In the genomic region with DNA sequence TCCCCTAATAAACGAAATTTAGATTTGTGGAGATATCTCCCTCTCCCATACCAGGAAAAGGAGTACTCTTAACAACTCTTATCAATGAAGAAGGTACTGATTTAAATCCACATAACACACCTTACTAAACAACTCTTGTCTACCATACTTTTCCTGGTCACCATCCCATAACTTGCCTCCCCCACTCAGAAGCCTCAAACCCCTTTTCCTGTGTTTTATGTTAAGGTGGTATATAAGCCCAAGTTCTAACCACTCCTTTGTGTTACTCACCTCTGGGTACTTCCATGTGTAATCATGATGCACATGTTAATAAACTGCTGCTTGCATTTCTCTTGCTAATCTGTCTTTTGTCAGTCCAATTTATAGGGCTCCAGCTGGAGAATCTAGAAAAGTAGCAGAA, we compare ENCODE assay signal across 34 cellular contexts.
"Had no signal": no experiment of that assay in that cellular context is flagged by ENCODE, and none has a peak within 500 bp of the region (broad histone marks: within the 10 kb centered on the region; RNA-seq: fewer than 3 reads in every experiment).

No MANE protein-coding gene starts in this region.

- H3K36me3 ChIP-seq: ascending aorta, MG63, Peyer's patch had no signal

- H3K4me3 ChIP-seq: ascending aorta, K562, MG63, Peyer's patch had no signal

- H3K36me3 Mint-ChIP-seq: activated naive CD4-positive, alpha-beta T cell treated with anti-CD3 and anti-CD28 coated beads, Interleukin-2, amount 50 U/mL, for 24 hours had no signal

- H3K4me1 ChIP-seq: ascending aorta had no signal

- FAIRE-seq: K562 had no signal

- H3K4me3 Mint-ChIP-seq: activated B cell treated with CpG ODN at 0.5 μM for 24 hours; activated CD4-positive, alpha-beta memory T cell treated with anti-CD3 and anti-CD28 coated beads for 36 hours; activated CD4-positive, alpha-beta T cell treated with anti-CD3 and anti-CD28 coated beads, Interleukin-2, amount 10 ng/mL, durations not matched to agents 7 days and 5 days; activated naive CD4-positive, alpha-beta T cell treated with anti-CD3 and anti-CD28 coated beads, Interleukin-2, amount 50 U/mL, for 24 hours; activated naive CD8-positive, alpha-beta T cell treated with anti-CD3 and anti-CD28 coated beads, Interleukin-2, amount 10 ng/mL, durations not matched to agents 7 days and 5 days; activated T-helper 17 cell treated with anti-CD3 and anti-CD28 coated beads, Interleukin-2, amount 50 U/mL, for 72 hours had no signal

- H3K9me3 Mint-ChIP-seq: activated naive CD4-positive, alpha-beta T cell treated with anti-CD3 and anti-CD28 coated beads, Interleukin-2, amount 50 U/mL, for 24 hours; activated T-helper 17 cell treated with anti-CD3 and anti-CD28 coated beads, Interleukin-2, amount 50 U/mL, for 72 hours had no signal

- DNase-seq: activated B cell treated with CpG ODN at 0.5 μM for 24 hours; activated CD4-positive, alpha-beta memory T cell treated with anti-CD3 and anti-CD28 coated beads for 36 hours; activated CD4-positive, alpha-beta T cell treated with anti-CD3 and anti-CD28 coated beads, Interleukin-2, amount 10 ng/mL, durations not matched to agents 7 days and 5 days; activated CD4-positive, CD25-positive, alpha-beta regulatory T cell treated with anti-CD3 and anti-CD28 coated beads, Interleukin-2, amount 50 U/mL, for 72 hours; activated CD8-positive, alpha-beta memory T cell treated with anti-CD3 and anti-CD28 coated beads, Interleukin-2, amount 50 U/mL, for 4 hours; activated gamma-delta T cell; activated naive CD4-positive, alpha-beta T cell treated with Interleukin-2 at 50 U/mL for 16 hours; activated naive CD8-positive, alpha-beta T cell treated with anti-CD3 and anti-CD28 coated beads, Interleukin-2, amount 10 ng/mL, durations not matched to agents 7 days and 5 days; activated T-cell treated with anti-CD3 and anti-CD28 coated beads for 4 hours; activated T-cell treated with anti-CD3 and anti-CD28 coated beads, Interleukin-2, amount 50 U/mL, for 48 hours; amygdala; Karpas-422; MG63; NCI-H1048; NCI-H1105 treated with DMSO at 0.1 percent for 48 hours; NCI-H1436; NCI-H1694; NCI-H1930; NCI-H2081 treated with DMSO at 0.1 percent for 48 hours; NCI-H226; NCI-H446 treated with DMSO at 0.1 percent for 48 hours; NCI-H526; NCI-H748 treated with DMSO at 0.1 percent for 48 hours; NK-92 treated with Interleukin-12 subunit alpha and Interleukin-12 subunit beta, amount 100 ng/mL, for 24 hours; PC-3; Peyer's patch; RPMI8226; SIG-M5; T-helper 1 cell had no signal

- H3K27ac ChIP-seq: ascending aorta, Peyer's patch, VCaP had no signal

- H3K27me3 Mint-ChIP-seq: activated B cell treated with CpG ODN at 0.5 μM for 24 hours; activated CD4-positive, alpha-beta memory T cell treated with anti-CD3 and anti-CD28 coated beads for 36 hours; activated CD4-positive, alpha-beta T cell treated with anti-CD3 and anti-CD28 coated beads, Interleukin-2, amount 10 ng/mL, durations not matched to agents 7 days and 5 days; activated naive CD4-positive, alpha-beta T cell treated with anti-CD3 and anti-CD28 coated beads, Interleukin-2, amount 50 U/mL, for 24 hours; activated naive CD8-positive, alpha-beta T cell treated with anti-CD3 and anti-CD28 coated beads, Interleukin-2, amount 10 ng/mL, durations not matched to agents 7 days and 5 days; activated T-helper 17 cell treated with anti-CD3 and anti-CD28 coated beads, Interleukin-2, amount 50 U/mL, for 72 hours had no signal

- H3K27ac Mint-ChIP-seq: activated B cell treated with CpG ODN at 0.5 μM for 24 hours; activated CD4-positive, alpha-beta memory T cell treated with anti-CD3 and anti-CD28 coated beads for 36 hours; activated CD4-positive, alpha-beta T cell treated with anti-CD3 and anti-CD28 coated beads, Interleukin-2, amount 10 ng/mL, durations not matched to agents 7 days and 5 days; activated naive CD4-positive, alpha-beta T cell treated with anti-CD3 and anti-CD28 coated beads, Interleukin-2, amount 50 U/mL, for 24 hours; activated T-helper 17 cell treated with anti-CD3 and anti-CD28 coated beads, Interleukin-2, amount 50 U/mL, for 72 hours had no signal

- H3K27me3 ChIP-seq: ascending aorta, MG63, Peyer's patch had no signal

- H3K9me3 ChIP-seq: ascending aorta, MG63, Peyer's patch had no signal
